In genomic region chr1:68770817-68771216, GRCh38 we compare ENCODE assay signal across 31 cellular contexts.
DNase-seq lines count a peak whose midpoint lies in the region; ATAC-seq and TF ChIP-seq lines count a peak whose summit lies in the region.
"Had no signal": no experiment of that assay in that cellular context is flagged by ENCODE, and none has a peak within 500 bp of the region (broad histone marks: within the 10 kb centered on the region; RNA-seq: fewer than 3 reads in every experiment).

No MANE protein-coding gene starts in this region.

- ATAC-seq in GM21529 (IDR thresholded peaks at IDR 0.05; ENCODE audit: unreplicated experiment) = no peak
- ATAC-seq: A549; CD8-positive, alpha-beta T cell had no signal

- no peak overlapping the region for H3K9ac ChIP-seq in neural cell (ENCODE audit: low read length)
- H3K9ac ChIP-seq: BLaER1; BLaER1 treated with 17β-estradiol and CSF1 and Interleukin-3, amounts not matched to agents 10 nM and 100 nM had no signal

- no peak overlapping the region for H3K4me2 ChIP-seq in neural cell (ENCODE audit: low read length)
- H3K4me2 ChIP-seq: A549; BLaER1; BLaER1 treated with 17β-estradiol and CSF1 and Interleukin-3, amounts not matched to agents 10 nM and 100 nM had no signal

- TF ChIP-seq EP300 in neural cell (conservative IDR thresholded peaks at IDR 0.05; ENCODE audit: poor library complexity, severe bottlenecking) = peak; percentile 89

- H3F3A ChIP-seq in neural cell (ENCODE audit: insufficient read depth, low read length, poor library complexity, severe bottlenecking) = no peaks in the 10 kb centered on the region

- no peaks in the 10 kb centered on the region for H3K79me2 ChIP-seq in neural cell (replicated peaks; ENCODE audit: insufficient read depth, low read length)

- no peak for TF ChIP-seq CTCF in neural cell (IDR thresholded peaks at IDR 0.05; ENCODE audit: poor library complexity, severe bottlenecking)

- H4K20me1 ChIP-seq in neural cell (ENCODE audit: insufficient read depth) = no peaks in the 10 kb centered on the region
- H4K20me1 ChIP-seq: BLaER1; BLaER1 treated with 17β-estradiol and CSF1 and Interleukin-3, amounts not matched to agents 10 nM and 100 nM had no signal

- no peak overlapping the region for H2AFZ ChIP-seq in neural cell (ENCODE audit: low read depth, low read length)

- peak; percentile 11 for TF ChIP-seq RAD21 in neural cell (conservative IDR thresholded peaks at IDR 0.05)

- no peak overlapping the region for H3K27ac ChIP-seq in neural cell (ENCODE audit: low read length)
- H3K27ac ChIP-seq: 22Rv1; A549; BLaER1; BLaER1 treated with 17β-estradiol and CSF1 and Interleukin-3, amounts not matched to agents 10 nM and 100 nM; C4-2B had no signal

- no peaks in the 10 kb centered on the region for H3K9me3 ChIP-seq in neural cell (ENCODE audit: low read length)
- H3K9me3 ChIP-seq: A549, BE2C, BLaER1, Caco-2 had no signal

- H3K9me2 ChIP-seq in neural cell (ENCODE audit: insufficient read depth, low read length) = no peaks in the 10 kb centered on the region

- no peaks in the 10 kb centered on the region for H3K27me3 ChIP-seq in neural cell (ENCODE audit: insufficient read depth, low read depth, low read length)
- H3K27me3 ChIP-seq: BE2C; BLaER1; BLaER1 treated with 17β-estradiol and CSF1 and Interleukin-3, amounts not matched to agents 10 nM and 100 nM had no signal

- H3K36me3 ChIP-seq in neural cell (ENCODE audit: insufficient read depth, low read length) = no peaks in the 10 kb centered on the region
- H3K36me3 ChIP-seq: BE2C; BLaER1; BLaER1 treated with 17β-estradiol and CSF1 and Interleukin-3, amounts not matched to agents 10 nM and 100 nM had no signal

- H3K4me3 ChIP-seq in neural cell (ENCODE audit: low read length) = no peak overlapping the region
- H3K4me3 ChIP-seq: A549; BLaER1; BLaER1 treated with 17β-estradiol and CSF1 and Interleukin-3, amounts not matched to agents 10 nM and 100 nM had no signal

- DNase-seq in NCI-H345 (lab: John Stamatoyannopoulos, UW) (peak; percentile 17), NCI-H345 treated with DMSO at 0.1 percent for 48 hours (lab: John Stamatoyannopoulos, UW; ENCODE audit: unreplicated experiment) (no peak), NCI-H69 (lab: John Stamatoyannopoulos, UW) (peak; percentile 72), NCI-H510A treated with DMSO at 0.1 percent for 48 hours (lab: John Stamatoyannopoulos, UW) (no peak)
- DNase-seq: 8988T; ACHN; AML-193; BE2C; C1 segment of cervical spinal cord; Caco-2; Calu3; CD4-positive, alpha-beta memory T cell; CD4-positive, alpha-beta T cell; CD4-positive, CD25-positive, alpha-beta regulatory T cell; CD8-positive, alpha-beta memory T cell; CD8-positive, alpha-beta T cell; COR-L47; DMS 273 treated with DMSO at 0.1 percent for 48 hours; DMS153; DMS53; DMS79; DMS79 treated with DMSO at 0.1 percent for 48 hours; DND-41; EL had no signal

TF ChIP-seq in neural cell, 6 proteins besides CTCF, POLR2A, EP300 and RAD21:
- TF ChIP-seq SMC3 (conservative IDR thresholded peaks at IDR 0.05; ENCODE audit: poor library complexity) (no peak), REST (IDR thresholded peaks at IDR 0.05; ENCODE audit: borderline replicate concordance) (peak; percentile 27), TAF1 (IDR thresholded peaks at IDR 0.05; ENCODE audit: low read depth) (no peak), POLR2AphosphoS5 (IDR thresholded peaks at IDR 0.05) (peak; percentile 83), MXI1 (conservative IDR thresholded peaks at IDR 0.05; ENCODE audit: poor library complexity, severe bottlenecking) (no peak), EZH2 (IDR thresholded peaks at IDR 0.05; ENCODE audit: borderline replicate concordance, insufficient read depth, low read length, poor library complexity, severe bottlenecking) (no peak)

Comparison
In these comparisons a context has a peak if more than half of its experiments do, and no peak if none do; other contexts are left out.
1. DNase-seq: peak in NCI-H345 (single experiment) and NCI-H69 (single experiment); none in NCI-H345 treated with DMSO at 0.1 percent for 48 hours (single experiment) and NCI-H510A treated with DMSO at 0.1 percent for 48 hours (single experiment).